In genomic region chr1:60982539-60982938, GRCh38 we compare ENCODE assay signal across 19 cellular contexts.
"Had no signal": no experiment of that assay in that cellular context is flagged by ENCODE, and none has a peak within 500 bp of the region (broad histone marks: within the 10 kb centered on the region; RNA-seq: fewer than 3 reads in every experiment).

No MANE protein-coding gene starts in this region.

- H3K27me3 Mint-ChIP-seq: naive B cell; stimulated activated naive B cell treated with anti-CD40 and anti-IgM and Interleukin-4, amounts not matched to agents 10 μg/mL and 1 μg/mL and 100 μg/mL, for 72 hours; stimulated activated naive CD8-positive, alpha-beta T cell treated with anti-CD3 and anti-CD28 coated beads, Interleukin-15, amount 100 ng/mL, for 72 hours; type B pancreatic cell had no signal

- H3K4me3 ChIP-seq: lung, psoas muscle, right lobe of liver, testis had no signal

- H3K9me3 ChIP-seq: neutrophil, psoas muscle, right lobe of liver, testis had no signal

- H3K27ac ChIP-seq: neutrophil, psoas muscle, right lobe of liver had no signal

- H3K9me3 Mint-ChIP-seq: naive B cell; stimulated activated naive B cell treated with anti-CD40 and anti-IgM and Interleukin-4, amounts not matched to agents 10 μg/mL and 1 μg/mL and 100 μg/mL, for 72 hours; stimulated activated naive CD8-positive, alpha-beta T cell treated with anti-CD3 and anti-CD28 coated beads, Interleukin-15, amount 100 ng/mL, for 72 hours; type B pancreatic cell had no signal

- ATAC-seq: left ventricle myocardium superior; psoas muscle; right lobe of liver; stimulated activated naive B cell treated with anti-CD40 and anti-IgM and Interleukin-4, amounts not matched to agents 10 μg/mL and 1 μg/mL and 100 μg/mL, for 72 hours; stimulated activated naive CD8-positive, alpha-beta T cell treated with anti-CD3 and anti-CD28 coated beads, Interleukin-15, amount 100 ng/mL, for 72 hours had no signal

- FAIRE-seq: frontal cortex, urothelium cell line had no signal

- H3K27ac Mint-ChIP-seq: stimulated activated naive B cell treated with anti-CD40 and anti-IgM and Interleukin-4, amounts not matched to agents 10 μg/mL and 1 μg/mL and 100 μg/mL, for 72 hours; type B pancreatic cell had no signal

- H3K27me3 ChIP-seq: neutrophil, right lobe of liver, testis had no signal

- H3K36me3 ChIP-seq: neutrophil, right lobe of liver had no signal

- H3K4me3 Mint-ChIP-seq: naive B cell; stimulated activated naive B cell treated with anti-CD40 and anti-IgM and Interleukin-4, amounts not matched to agents 10 μg/mL and 1 μg/mL and 100 μg/mL, for 72 hours; stimulated activated naive CD8-positive, alpha-beta T cell treated with anti-CD3 and anti-CD28 coated beads, Interleukin-15, amount 100 ng/mL, for 72 hours; type B pancreatic cell had no signal

- DNase-seq: dermis blood vessel endothelial cell; erythroblast; islet precursor cell; left ventricle myocardium superior; mesenchymal stem cell; naive B cell; psoas muscle; retina; right lobe of liver; stimulated activated CD4-positive, alpha-beta T cell treated with anti-CD3 and anti-CD28 coated beads, Interleukin-2, amount 100 ng/mL, for 24 hours; stimulated activated CD4-positive, alpha-beta T cell treated with anti-CD3 and anti-CD28 coated beads, Interleukin-4, amount 100 ng/mL, for 4 hours; stimulated activated naive B cell treated with anti-CD40 and anti-IgM and Interleukin-4, amounts not matched to agents 10 μg/mL and 1 μg/mL and 100 μg/mL, for 72 hours; stimulated activated naive CD8-positive, alpha-beta T cell treated with anti-CD3 and anti-CD28 coated beads, Interleukin-15, amount 100 ng/mL, for 72 hours; testis had no signal

- H3K4me1 ChIP-seq: psoas muscle had no signal

- H3K36me3 Mint-ChIP-seq: naive B cell; stimulated activated naive B cell treated with anti-CD40 and anti-IgM and Interleukin-4, amounts not matched to agents 10 μg/mL and 1 μg/mL and 100 μg/mL, for 72 hours; type B pancreatic cell had no signal
